In the genomic region with DNA sequence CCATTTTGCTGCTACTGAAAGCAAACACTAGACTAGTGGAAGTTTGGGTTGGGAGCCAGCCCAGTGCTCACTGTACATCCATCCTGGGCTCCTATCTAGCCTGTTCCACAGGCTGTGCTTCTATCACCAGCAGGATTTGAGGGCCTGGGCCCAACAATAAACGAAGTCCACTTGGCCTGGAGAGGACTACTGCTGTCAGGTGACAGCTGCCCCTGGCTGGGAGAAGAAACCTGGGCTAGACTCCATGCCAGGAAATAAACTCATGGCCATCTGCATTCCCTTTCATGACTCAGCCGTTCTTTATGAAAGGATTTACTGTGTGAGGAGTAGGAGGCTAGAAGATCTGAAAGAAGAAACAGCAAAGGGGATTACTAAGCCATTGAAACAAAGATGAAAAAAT, we compare ENCODE assay signal across 9 cellular contexts.
DNase-seq lines count a peak whose midpoint lies in the region; ATAC-seq, FAIRE-seq and TF ChIP-seq lines count a peak whose summit lies in the region.
"Had no signal": no experiment of that assay in that cellular context is flagged by ENCODE, and none has a peak within 500 bp of the region (broad histone marks: within the 10 kb centered on the region; RNA-seq: fewer than 3 reads in every experiment).

No MANE protein-coding gene starts in this region.

- peak; percentile 81 for DNase-seq in AG08395 (ENCODE audit: low spot score)
- DNase-seq in LoVo (ENCODE audit: low spot score): peak; percentile 60
- DNase-seq in cerebellar cortex (ENCODE audit: low spot score): peak; percentile 98
- DNase-seq in NCI-H2081 treated with DMSO at 0.1 percent for 48 hours (lab: John Stamatoyannopoulos, UW): no peak
- DNase-seq in coronary artery (ENCODE audit: low spot score): no peak
- DNase-seq in GM19239 (ENCODE audit: insufficient read length, low spot score): no peak

- FAIRE-seq in GM19239 (lab: Jason Lieb, UNC): no peak

- no peak for ATAC-seq in HG03354 (IDR thresholded peaks at IDR 0.05; ENCODE audit: poor library complexity, severe bottlenecking, unreplicated experiment)
- ATAC-seq: left lobe of liver had no signal

- TF ChIP-seq CTCF in coronary artery (IDR thresholded peaks at IDR 0.05): no peak

- H3K4me3 ChIP-seq in coronary artery: no peak overlapping the region

- H3K27ac ChIP-seq in layer of hippocampus (ENCODE audit: low read depth, low read length) (peak overlapping the region; percentile 80), coronary artery (no peak overlapping the region)

- no peaks in the 10 kb centered on the region for H3K27me3 ChIP-seq in layer of hippocampus (ENCODE audit: control insufficient read depth, insufficient read depth, low read length)

Comparison
In these comparisons a context has a peak if more than half of its experiments do, and no peak if none do; other contexts are left out.
1. DNase-seq: peak in AG08395 (single experiment), LoVo (single experiment) and cerebellar cortex (single experiment); none in NCI-H2081 treated with DMSO at 0.1 percent for 48 hours (single experiment), coronary artery (single experiment) and GM19239 (single experiment).